In genomic region chr7:141709749-141710148, GRCh38 we compare ENCODE assay signal across 21 cellular contexts. TPM values are rescaled to one million over a fixed set of nuclear protein-coding genes. Genes with fewer than 3 reads are reported as not detected.
"Had no signal": no experiment of that assay in that cellular context is flagged by ENCODE, and none has a peak within 500 bp of the region (broad histone marks: within the 10 kb centered on the region; RNA-seq: fewer than 3 reads in every experiment).

No MANE protein-coding gene starts in this region.

- H3K4me1 ChIP-seq: testis, upper lobe of left lung had no signal

- FAIRE-seq: kidney had no signal

- H3K27ac ChIP-seq: testis, upper lobe of left lung had no signal

- DNase-seq: activated B cell treated with CpG ODN at 0.5 μM for 24 hours; activated CD4-positive, alpha-beta memory T cell treated with anti-CD3 and anti-CD28 coated beads, Interleukin-2, amount 10 ng/mL, durations not matched to agents 7 days and 5 days; activated CD4-positive, alpha-beta T cell treated with anti-CD3 and anti-CD28 coated beads for 4 hours; activated CD8-positive, alpha-beta memory T cell treated with anti-CD3 and anti-CD28 coated beads, Interleukin-2, amount 10 ng/mL, durations not matched to agents 7 days and 5 days; activated naive CD4-positive, alpha-beta T cell; activated naive CD8-positive, alpha-beta T cell treated with anti-CD3 and anti-CD28 coated beads for 36 hours; amniotic stem cell; foreskin melanocyte; kidney; stimulated activated CD4-positive, alpha-beta T cell treated with anti-CD3 and anti-CD28 coated beads, Interleukin-4, amount 100 ng/mL, for 4 hours; T-helper 9 cell; testis; upper lobe of left lung had no signal

- ATAC-seq: activated CD8-positive, alpha-beta memory T cell treated with anti-CD3 and anti-CD28 coated beads, Interleukin-2, amount 10 ng/mL, durations not matched to agents 7 days and 5 days; sciatic nerve; stimulated activated memory B cell treated with anti-CD40 and anti-IgM and Interleukin-4, amounts not matched to agents 10 μg/mL and 1 μg/mL and 100 μg/mL, for 72 hours had no signal

- H3K27me3 ChIP-seq: testis, upper lobe of left lung had no signal

- H3K4me3 ChIP-seq: lung, testis, upper lobe of left lung had no signal

- H3K9me3 ChIP-seq: testis, upper lobe of left lung had no signal

- H3K36me3 ChIP-seq: upper lobe of left lung had no signal

RNA-seq across cellular contexts. Expression of gene WEE2, which starts 1.6 kb away (rescaled TPM):
- total RNA-seq: activated B cell treated with CpG ODN at 0.5 μM for 24 hours; activated CD4-positive, alpha-beta memory T cell treated with anti-CD3 and anti-CD28 coated beads, Interleukin-2, amount 10 ng/mL, durations not matched to agents 7 days and 5 days; activated CD8-positive, alpha-beta memory T cell treated with anti-CD3 and anti-CD28 coated beads, Interleukin-2, amount 10 ng/mL, durations not matched to agents 7 days and 5 days; activated naive CD8-positive, alpha-beta T cell treated with anti-CD3 and anti-CD28 coated beads for 36 hours; cardiac septum; epithelial cell of proximal tubule; fibroblast of lung; left lobe of liver; lung; mesothelial cell of epicardium; sciatic nerve had no signal
- polyA plus RNA-seq: fibroblast of lung, lung had no signal

RNA-seq across cellular contexts. Expression of gene TAS2R3, which starts 54.1 kb away (rescaled TPM):
- polyA plus RNA-seq: lung had no signal
